Comparison of ENCODE assay signal across 8 cellular contexts in the genomic region with DNA sequence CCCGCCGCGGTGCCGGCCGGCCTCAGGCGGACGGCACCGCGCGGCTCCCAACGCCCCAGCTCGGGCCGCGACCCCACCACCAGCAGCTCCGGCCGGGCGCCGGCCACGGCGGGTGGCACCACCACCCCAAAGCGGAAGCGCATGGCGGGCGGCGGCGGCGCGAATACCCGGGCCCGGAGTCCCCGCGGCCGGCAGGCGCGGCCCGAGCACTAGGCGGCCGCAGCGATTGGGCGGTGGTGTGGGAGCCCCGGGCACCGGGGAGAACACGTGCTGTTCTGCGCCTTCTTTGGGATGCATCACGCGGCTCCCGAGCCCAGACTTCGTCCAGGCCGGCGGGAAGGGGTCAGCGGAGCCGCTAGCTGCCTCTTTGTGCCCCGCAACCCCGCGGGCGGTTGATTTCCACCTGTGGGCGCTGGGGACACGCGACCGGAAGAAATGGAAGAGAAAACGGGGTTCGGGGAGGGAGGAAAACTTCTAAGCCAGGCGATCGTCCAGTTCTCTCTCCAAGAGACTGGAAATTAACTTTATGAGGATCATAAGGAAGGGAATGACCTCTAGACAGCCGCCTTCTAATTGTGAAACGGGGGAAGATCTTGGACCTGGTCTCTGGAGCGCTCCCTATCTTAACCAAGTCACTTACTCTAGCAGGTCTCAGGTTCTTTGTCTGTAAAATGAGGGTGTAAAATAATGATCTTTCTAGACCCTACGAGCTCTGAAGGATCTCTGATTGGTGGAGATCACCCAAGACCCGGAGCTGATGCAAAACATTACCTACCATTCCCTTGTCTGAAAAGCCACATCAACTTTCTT. TPM values are rescaled to one million over a fixed set of nuclear protein-coding genes. Genes with fewer than 3 reads are reported as not detected.
DNase-seq lines count a peak whose midpoint lies in the region; ATAC-seq, FAIRE-seq and TF ChIP-seq lines count a peak whose summit lies in the region.

A gene (minus strand): TSS at position 165 of the 810 bp plus-strand sequence. CDS start 22 bp downstream, at position 143.

- peaks cover 27 to 35% of the 10 kb centered on the region in 2 experiments for H3K4me1 ChIP-seq in neutrophil (ENCODE audit: control insufficient read depth in 1 of 2, insufficient read depth in 1 of 2, low read depth in 1 of 2, low read length in 1 of 2)

- peak; percentile 88 for ATAC-seq in GM21717 (IDR thresholded peaks at IDR 0.05; ENCODE audit: unreplicated experiment)

- no peaks in the 10 kb centered on the region for H3K27me3 ChIP-seq in neutrophil

- H3K27ac ChIP-seq in neutrophil (peak within 1 kb of the TSS; percentile 60), temporal lobe (ENCODE audit: low read depth, low read length) (peak within 1 kb of the TSS; percentile 87)

- H3K36me3 ChIP-seq in neutrophil: no peaks in the 10 kb centered on the region

- DNase-seq in EL (peak; percentile 85), SHP77 (lab: John Stamatoyannopoulos, UW) (peak; percentile 71 to 74), frontal cortex (ENCODE audit: low spot score in 2 of 2) (peak; percentile 74 to 78)
- DNase-seq in Jurkat, Clone E6-1 (ENCODE audit: low read depth, low spot score): peak; percentile 83
- DNase-seq in activated gamma-delta T cell treated with anti-CD3 and anti-CD28 coated beads, Interleukin-2, amount 50 U/mL, for 16 hours (ENCODE audit: low read depth): peak; percentile 52

- FAIRE-seq in frontal cortex (lab: Jason Lieb, UNC): no peak

- H3K9me3 ChIP-seq in neutrophil: no peaks in the 10 kb centered on the region

- H3K4me3 ChIP-seq in Jurkat, Clone E6-1 (ENCODE audit: low read length): peak within 1 kb of the TSS; percentile 73
- H3K4me3 ChIP-seq in neutrophil (ENCODE audit: low read depth in 1 of 2, low read length in 1 of 2): peak within 1 kb of the TSS; percentile 65 to 74

- no peak for TF ChIP-seq CTCF in neutrophil (IDR thresholded peaks at IDR 0.05)

RNA-seq across cellular contexts. Expression of the gene that starts here (rescaled TPM):
- polyA plus RNA-seq in Jurkat, Clone E6-1 (2012; ENCODE audit: insufficient read depth, insufficient read length): 12.6 TPM
- total RNA-seq in frontal cortex (17.5 TPM), temporal lobe (16.2 TPM)

Comparison
In these comparisons a context has a peak if more than half of its experiments do, and no peak if none do; other contexts are left out.
1. Peak in every context shown above with its lines: DNase-seq, ATAC-seq, H3K4me3 ChIP-seq and H3K27ac ChIP-seq.